In the genomic region with DNA sequence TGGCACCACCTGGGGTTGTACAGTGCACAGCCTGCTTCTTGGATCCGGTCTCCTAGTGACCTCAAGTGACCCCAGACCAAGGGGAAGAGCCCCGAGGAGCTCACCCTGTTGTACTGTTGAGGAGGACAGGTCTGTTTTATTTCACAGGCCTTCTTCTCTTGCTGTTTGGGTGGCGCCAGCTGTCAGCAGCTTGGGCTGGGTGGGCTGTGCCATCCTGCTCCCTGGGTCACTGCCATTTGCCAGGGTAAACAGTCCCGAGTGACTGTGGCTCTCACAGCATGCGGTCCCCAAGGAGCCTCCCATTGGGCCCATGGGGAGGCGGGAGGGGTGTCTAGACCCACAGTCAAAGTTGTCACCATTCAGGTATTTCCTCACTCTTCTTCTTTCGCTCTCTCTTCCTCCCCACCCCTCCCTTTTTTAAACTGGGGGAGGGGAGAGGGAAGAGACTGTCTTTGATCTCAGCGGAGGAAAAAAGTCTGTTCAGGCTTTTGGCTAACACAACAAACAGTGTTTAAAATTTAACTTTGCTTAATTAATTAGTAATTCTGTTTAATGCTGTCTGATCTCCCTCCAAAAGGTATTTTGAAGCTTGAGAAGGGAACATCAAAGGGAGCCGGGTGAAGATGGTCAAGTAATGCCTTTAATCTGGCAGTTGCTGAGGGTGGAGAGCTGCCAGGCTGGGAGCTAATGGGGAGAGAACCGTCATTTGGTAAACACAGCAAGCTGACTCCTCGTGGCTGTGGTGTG, we compare ENCODE assay signal across 12 cellular contexts.
DNase-seq lines count a peak whose midpoint lies in the region; ATAC-seq and TF ChIP-seq lines count a peak whose summit lies in the region.
"Had no signal": no experiment of that assay in that cellular context is flagged by ENCODE, and none has a peak within 500 bp of the region (broad histone marks: within the 10 kb centered on the region; RNA-seq: fewer than 3 reads in every experiment).

No MANE protein-coding gene starts in this region.

- H3K4me2 ChIP-seq in fibroblast of lung (ENCODE audit: extremely low read depth, insufficient read depth, low read length) = no peak overlapping the region

- H3K36me3 Mint-ChIP-seq in nephron progenitor cell (ENCODE audit: low read depth) = peaks cover 46% of the 10 kb centered on the region
- no peaks in the 10 kb centered on the region for H3K36me3 Mint-ChIP-seq in stimulated activated effector memory CD8-positive, alpha-beta T cell treated with anti-CD3 and anti-CD28 coated beads, Interleukin-12 subunit alpha, Interleukin-12 subunit beta, amount 100 ng/mL, for 72 hours

- peaks cover 82% of the 10 kb centered on the region for H3K4me1 Mint-ChIP-seq in nephron progenitor cell
- H3K4me1 Mint-ChIP-seq in stimulated activated effector memory CD8-positive, alpha-beta T cell treated with anti-CD3 and anti-CD28 coated beads, Interleukin-12 subunit alpha, Interleukin-12 subunit beta, amount 100 ng/mL, for 72 hours = peaks cover 9% of the 10 kb centered on the region

- DNase-seq in DMS 273 (lab: John Stamatoyannopoulos, UW; ENCODE audit: unreplicated experiment) (peak; percentile 86), M059J (ENCODE audit: low read depth) (peak; percentile 42), fibroblast of lung (ENCODE audit: low read depth in 2 of 2) (peak; percentile 17), nephron progenitor cell (no peak), WERI-Rb-1 (no peak), OCI-M1 (lab: John Stamatoyannopoulos, UW) (no peak)
- no peak for DNase-seq in stimulated activated effector memory CD8-positive, alpha-beta T cell treated with anti-CD3 and anti-CD28 coated beads, Interleukin-12 subunit alpha, Interleukin-12 subunit beta, amount 100 ng/mL, for 72 hours (ENCODE audit: low spot score in 2 of 2)
- DNase-seq: hypothalamus, testis had no signal

- no peak overlapping the region for H3K27ac ChIP-seq in fibroblast of lung (ENCODE audit: insufficient read depth, low read length)
- H3K27ac ChIP-seq in WERI-Rb-1 = no peak overlapping the region
- H3K27ac ChIP-seq: breast epithelium, SK-N-MC, testis had no signal

- TF ChIP-seq CTCF in fibroblast of lung (conservative IDR thresholded peaks at IDR 0.05 in 1 of 2, IDR thresholded peaks at IDR 0.05 in 1 of 2; ENCODE audit: low read depth in 1 of 2, low read length in 2 of 2) (no peak), nephron progenitor cell (IDR thresholded peaks at IDR 0.05) (no peak), WERI-Rb-1 (IDR thresholded peaks at IDR 0.05; ENCODE audit: low read depth, low read length) (no peak)

- ATAC-seq in stimulated activated effector memory CD8-positive, alpha-beta T cell treated with anti-CD3 and anti-CD28 coated beads, Interleukin-12 subunit alpha, Interleukin-12 subunit beta, amount 100 ng/mL, for 72 hours = no peak

- no peaks in the 10 kb centered on the region for H4K20me1 ChIP-seq in fibroblast of lung (ENCODE audit: control insufficient read depth, extremely low read depth, insufficient read depth, low read length)

- H3K36me3 ChIP-seq in fibroblast of lung (ENCODE audit: control insufficient read depth, insufficient read depth, low read length) (no peaks in the 10 kb centered on the region), WERI-Rb-1 (peaks cover 3% of the 10 kb centered on the region)
- H3K36me3 ChIP-seq: breast epithelium had no signal

- H3K9ac ChIP-seq in fibroblast of lung (ENCODE audit: insufficient read depth, low read length) = no peak overlapping the region

- no peak overlapping the region for H3K4me3 Mint-ChIP-seq in nephron progenitor cell
- H3K4me3 Mint-ChIP-seq in stimulated activated effector memory CD8-positive, alpha-beta T cell treated with anti-CD3 and anti-CD28 coated beads, Interleukin-12 subunit alpha, Interleukin-12 subunit beta, amount 100 ng/mL, for 72 hours = no peak overlapping the region

- H3K27me3 ChIP-seq in fibroblast of lung (ENCODE audit: control insufficient read depth, insufficient read depth, low read length) (no peaks in the 10 kb centered on the region), WERI-Rb-1 (ENCODE audit: insufficient read depth, low read depth, severe bottlenecking) (no peaks in the 10 kb centered on the region)
- H3K27me3 ChIP-seq: breast epithelium, testis had no signal

- no peaks in the 10 kb centered on the region for H3K79me2 ChIP-seq in fibroblast of lung (ENCODE audit: control insufficient read depth, insufficient read depth, low read length)

- H3K9me3 ChIP-seq in fibroblast of lung (ENCODE audit: control insufficient read depth, insufficient read depth, low read depth, low read length) (no peaks in the 10 kb centered on the region), WERI-Rb-1 (ENCODE audit: severe bottlenecking) (no peaks in the 10 kb centered on the region)
- H3K9me3 ChIP-seq: breast epithelium, testis had no signal

- peak overlapping the region; percentile 59 for H3K27ac Mint-ChIP-seq in nephron progenitor cell
- H3K27ac Mint-ChIP-seq in stimulated activated effector memory CD8-positive, alpha-beta T cell treated with anti-CD3 and anti-CD28 coated beads, Interleukin-12 subunit alpha, Interleukin-12 subunit beta, amount 100 ng/mL, for 72 hours = no peak overlapping the region
- H3K27ac Mint-ChIP-seq: activated T-helper 2 cell treated with anti-CD3 and anti-CD28 coated beads, Interferon-gamma antibody, Interleukin-2, Interleukin-4, amounts not matched to agents 10 μg/mL and 5 μg/mL and 100 μg/mL, durations not matched to agents 14 hours and 24 hours and 36 hours had no signal

- no peaks in the 10 kb centered on the region for H3K9me3 Mint-ChIP-seq in nephron progenitor cell
- no peaks in the 10 kb centered on the region for H3K9me3 Mint-ChIP-seq in stimulated activated effector memory CD8-positive, alpha-beta T cell treated with anti-CD3 and anti-CD28 coated beads, Interleukin-12 subunit alpha, Interleukin-12 subunit beta, amount 100 ng/mL, for 72 hours
- H3K9me3 Mint-ChIP-seq: activated T-helper 2 cell treated with anti-CD3 and anti-CD28 coated beads, Interferon-gamma antibody, Interleukin-2, Interleukin-4, amounts not matched to agents 10 μg/mL and 5 μg/mL and 100 μg/mL, durations not matched to agents 14 hours and 24 hours and 36 hours had no signal

- no peak overlapping the region for H2AFZ ChIP-seq in fibroblast of lung (ENCODE audit: low read length)

- no peaks in the 10 kb centered on the region for H3K27me3 Mint-ChIP-seq in nephron progenitor cell (ENCODE audit: low read depth, poor library complexity)

- no peak overlapping the region for H3K4me3 ChIP-seq in fibroblast of lung (replicated peaks in 1 of 4; ENCODE audit: control extremely low read depth in 1 of 4, insufficient read depth in 1 of 4, low read depth in 3 of 4, low read length in 4 of 4)
- no peak overlapping the region for H3K4me3 ChIP-seq in WERI-Rb-1 (ENCODE audit: low read depth, low read length)
- H3K4me3 ChIP-seq: breast epithelium, SK-N-MC, testis had no signal

- H3K4me1 ChIP-seq in fibroblast of lung (ENCODE audit: control insufficient read depth, extremely low read depth, insufficient read depth, low read length) = no peaks in the 10 kb centered on the region
- H3K4me1 ChIP-seq: breast epithelium had no signal

Comparison
In these comparisons a context has a peak if more than half of its experiments do, and no peak if none do; other contexts are left out.
1. DNase-seq: peak in DMS 273 (single experiment), M059J (single experiment) and fibroblast of lung (2 of 2); none in nephron progenitor cell (single experiment), stimulated activated effector memory CD8-positive, alpha-beta T cell treated with anti-CD3 and anti-CD28 coated beads, Interleukin-12 subunit alpha, Interleukin-12 subunit beta, amount 100 ng/mL, for 72 hours (0 of 2), WERI-Rb-1 (single experiment) and OCI-M1 (single experiment).